8 cellular contexts compared by ENCODE assay signal in the genomic region with DNA sequence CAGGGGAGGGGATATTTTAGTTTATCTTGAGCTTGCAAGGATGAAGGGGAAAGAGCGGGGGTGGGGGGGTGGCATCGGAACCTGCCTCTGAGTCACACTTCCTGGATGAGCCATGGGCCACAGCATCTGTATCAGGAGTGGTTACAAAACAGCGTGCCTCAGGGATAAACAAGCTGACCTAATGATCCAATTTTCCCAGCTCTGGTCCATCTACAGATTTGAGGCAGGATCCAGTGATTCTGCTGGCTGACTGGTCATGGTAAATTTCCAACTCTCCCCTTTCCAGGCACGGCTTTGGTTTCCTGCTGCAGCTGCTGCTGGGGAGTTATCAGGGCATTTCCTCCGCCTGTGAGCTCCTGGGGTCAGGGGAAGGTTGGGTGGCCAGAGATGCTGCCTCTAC. TPM values are rescaled to one million over a fixed set of nuclear protein-coding genes. Genes with fewer than 3 reads are reported as not detected.
A peak's percentile ranks its signal among the peaks of the same experiment; 100 is the strongest.
DNase-seq lines count a peak whose midpoint lies in the region; ATAC-seq, FAIRE-seq and TF ChIP-seq lines count a peak whose summit lies in the region.

No MANE protein-coding gene starts in this region.

- TF ChIP-seq EP300 in HepG2 (IDR thresholded peaks at IDR 0.05; ENCODE audit: low read depth in 2 of 2, low read length in 2 of 2), result peak in 1 of 2 experiments; percentile 51; a peak in 1 of 4 replicates
- no peak for TF ChIP-seq EP300 in HepG2 (CRISPR knock-in tag; IDR thresholded peaks at IDR 0.05; ENCODE audit: borderline replicate concordance)
- no peak for TF ChIP-seq EP300 in transverse colon (IDR thresholded peaks at IDR 0.05; ENCODE audit: low read depth)

- no peak for TF ChIP-seq CTCF in CD8-positive, alpha-beta T cell (IDR thresholded peaks at IDR 0.05)
- TF ChIP-seq CTCF in RWPE2 (IDR thresholded peaks at IDR 0.05; ENCODE audit: poor library complexity, severe bottlenecking) (no peak), HepG2 (CRISPR knock-in tag; IDR thresholded peaks at IDR 0.05) (no peak), transverse colon (IDR thresholded peaks at IDR 0.05) (no peak)

- WGBS in HepG2 (ENCODE audit: low lambda C conversion rate), result 58% methylated on average over 5 of the region's 5 CpGs
- WGBS in transverse colon (ENCODE audit: low coverage in 1 of 2), 2 donors, result 47% methylated on average over 5 of the region's 5 CpGs; no CpG with 5 or more reads in 1 of the 2 donors

- H3K4me1 Mint-ChIP-seq in CD8-positive, alpha-beta T cell (ENCODE audit: low read depth), result peaks cover 44% of the 10 kb centered on the region
- peaks cover 48% of the 10 kb centered on the region for H3K4me1 Mint-ChIP-seq in activated naive CD8-positive, alpha-beta T cell (ENCODE audit: low read depth)

- H3K27me3 Mint-ChIP-seq in CD8-positive, alpha-beta T cell (ENCODE audit: low read depth), result no peaks in the 10 kb centered on the region
- H3K27me3 Mint-ChIP-seq in activated naive CD8-positive, alpha-beta T cell, result no peaks in the 10 kb centered on the region

- H4K20me1 ChIP-seq in HepG2 (ENCODE audit: insufficient read depth, low read length), result no peaks in the 10 kb centered on the region

- no peak overlapping the region for H2AFZ ChIP-seq in HepG2 (ENCODE audit: low read length)

- H3K27ac Mint-ChIP-seq in CD8-positive, alpha-beta T cell, result peak overlapping the region; percentile 41
- H3K27ac Mint-ChIP-seq in activated naive CD8-positive, alpha-beta T cell, result peak overlapping the region; percentile 76

- intact Hi-C loops in CD8-positive, alpha-beta T cell (cut with DNase I, micrococcal nuclease), result no loop called here
- intact Hi-C loops in HepG2 (cut with micrococcal nuclease; ENCODE audit: unreplicated experiment) (no loop called here), transverse colon (cut with DNase I; ENCODE audit: low total_unique reads) (no loop called here)

- no peak for TF ChIP-seq POLR2A in HepG2 (IDR thresholded peaks at IDR 0.05; ENCODE audit: insufficient read depth in 1 of 2, low read depth in 2 of 2, low read length in 2 of 2)
- TF ChIP-seq POLR2A in transverse colon (IDR thresholded peaks at IDR 0.05), result no peak

- POLR2A ChIA-PET in CD8-positive, alpha-beta T cell (lab: Charles Lee), result interaction anchor here (0.7 to 1.4 kb wide), 6 partner anchors 9 to 111 kb away, joined by 3 to 8 read pairs (median 4); no protein-coding TSS in a partner anchor
- POLR2A ChIA-PET in HepG2 (lab: Yijun Ruan, JAX), result interaction anchor here (0.7 to 2.5 kb wide), 5 partner anchors 12 to 19 kb away, joined by 3 to 20 read pairs (median 5); no protein-coding TSS in a partner anchor

- TF ChIP-seq RAD21 in HepG2 (CRISPR knock-in tag; IDR thresholded peaks at IDR 0.05), result no peak

- FAIRE-seq in HepG2 (lab: Jason Lieb, UNC), result no peak

- no peak overlapping the region for H3K9ac ChIP-seq in HepG2 (ENCODE audit: insufficient read depth, low read depth, low read length)

- in situ Hi-C loops in HepG2 (cut with HindIII; ENCODE audit: extremely low pct_ligation_motif_present, low pct_unique_long_range_greater_than_20kb) (no loop called here), transverse colon (cut with MboI; ENCODE audit: low pct_ligation_motif_present in 1 of 4, low pct_unique_long_range_greater_than_20kb in 1 of 4, low sequenced_read_pairs in 3 of 4) (loop anchor here in 1 of 4 donors (25.0 kb wide), 1 partner anchor 114 kb away; no protein-coding TSS in a partner anchor)

- no peak overlapping the region for H3K27ac ChIP-seq in CD8-positive, alpha-beta T cell (ENCODE audit: low read depth, low read length)
- H3K27ac ChIP-seq in RWPE2 (ENCODE audit: poor library complexity, severe bottlenecking) (peak overlapping the region; percentile 69), HepG2 (ENCODE audit: extremely low read length, insufficient read depth, low read length) (no peak overlapping the region), transverse colon (peak overlapping the region; percentile 30 to 50 (median 41))

- H3K4me1 ChIP-seq in CD8-positive, alpha-beta T cell (ENCODE audit: insufficient read depth, low read length), result peaks cover 28% of the 10 kb centered on the region
- H3K4me1 ChIP-seq in RWPE2 (ENCODE audit: insufficient read depth, poor library complexity, severe bottlenecking), result peaks cover 16% of the 10 kb centered on the region
- H3K4me1 ChIP-seq in HepG2 (ENCODE audit: insufficient read depth, low read length), result peaks cover 44% of the 10 kb centered on the region
- peaks cover 3 to 23% (median 15%) of the 10 kb centered on the region in 4 donors for H3K4me1 ChIP-seq in transverse colon

- peak in 6 of 7 experiments; percentile 52 to 74 (median 66) for DNase-seq in CD8-positive, alpha-beta T cell
- DNase-seq in RWPE2 (ENCODE audit: low spot score) (no peak), HepG2 (ENCODE audit: low spot score) (peak; percentile 71), transverse colon (peak; percentile 59), NCI-H1105 (lab: John Stamatoyannopoulos, UW) (no peak)

- no TSS peak for BruUV-seq in HepG2 (replicated peaks; lab: Mats Ljungman, UMichigan)

- H3K4me3 ChIP-seq in CD8-positive, alpha-beta T cell (ENCODE audit: low read depth, low read length), result no peak overlapping the region
- H3K4me3 ChIP-seq in RWPE2 (ENCODE audit: severe bottlenecking) (no peak overlapping the region), HepG2 (replicated peaks in 1 of 3; ENCODE audit: insufficient read depth in 1 of 3, low read depth in 2 of 3, low read length in 3 of 3) (no peak overlapping the region), transverse colon (no peak overlapping the region)

- no peaks in the 10 kb centered on the region for H3K36me3 ChIP-seq in CD8-positive, alpha-beta T cell (ENCODE audit: insufficient read depth, low read length)
- H3K36me3 ChIP-seq in RWPE2 (ENCODE audit: low read depth), result no peaks in the 10 kb centered on the region
- H3K36me3 ChIP-seq in HepG2 (replicated peaks in 1 of 2; ENCODE audit: control insufficient read depth in 1 of 2, insufficient read depth in 2 of 2, low read length in 2 of 2), result no peaks in the 10 kb centered on the region
- H3K36me3 ChIP-seq in transverse colon, result no peaks in the 10 kb centered on the region

- no peak for ATAC-seq in CD8-positive, alpha-beta T cell
- peak; percentile 80 for ATAC-seq in RWPE2 (ENCODE audit: low read depth)
- ATAC-seq in HepG2, result no peak
- ATAC-seq in HG03521 (IDR thresholded peaks at IDR 0.05; ENCODE audit: unreplicated experiment), result no peak
- no peak for ATAC-seq in GM21515 (IDR thresholded peaks at IDR 0.05; ENCODE audit: unreplicated experiment)

- no peak overlapping the region for H3K4me2 ChIP-seq in HepG2 (ENCODE audit: low read depth, low read length)

- no peaks in the 10 kb centered on the region for H3K27me3 ChIP-seq in CD8-positive, alpha-beta T cell (ENCODE audit: insufficient read depth, low read length)
- H3K27me3 ChIP-seq in RWPE2 (ENCODE audit: insufficient read depth, poor library complexity, severe bottlenecking), result no peaks in the 10 kb centered on the region
- H3K27me3 ChIP-seq in HepG2 (ENCODE audit: control insufficient read depth in 1 of 2, insufficient read depth in 2 of 2, low read length in 2 of 2), result no peaks in the 10 kb centered on the region; a peak in 1 of 5 replicates
- no peaks in the 10 kb centered on the region for H3K27me3 ChIP-seq in transverse colon

- peak overlapping the region; percentile 16 for H3K4me3 Mint-ChIP-seq in CD8-positive, alpha-beta T cell
- H3K4me3 Mint-ChIP-seq in activated naive CD8-positive, alpha-beta T cell, result peak overlapping the region; percentile 59

- H3K79me2 ChIP-seq in HepG2 (ENCODE audit: insufficient read depth, low read length), result peaks cover under 1% of the 10 kb centered on the region

- CTCF ChIA-PET in CD8-positive, alpha-beta T cell (lab: Charles Lee), result interaction anchor here (1.1 to 15.0 kb wide), 6 partner anchors 10 to 137 kb away, joined by 3 to 205 read pairs (median 4); no protein-coding TSS in a partner anchor
- CTCF ChIA-PET in HepG2 (lab: Yijun Ruan, JAX; ENCODE audit: low intra/inter-chr PET ratio, low total read pairs), result no interaction called here

- peaks cover 6% of the 10 kb centered on the region for H3K9me3 Mint-ChIP-seq in CD8-positive, alpha-beta T cell
- peaks cover 7% of the 10 kb centered on the region for H3K9me3 Mint-ChIP-seq in activated naive CD8-positive, alpha-beta T cell (ENCODE audit: low read depth)

- H3K36me3 Mint-ChIP-seq in CD8-positive, alpha-beta T cell, result no peaks in the 10 kb centered on the region
- H3K36me3 Mint-ChIP-seq in activated naive CD8-positive, alpha-beta T cell, result peaks cover 4% of the 10 kb centered on the region

- H3K9me3 ChIP-seq in CD8-positive, alpha-beta T cell (ENCODE audit: low read length), result no peaks in the 10 kb centered on the region
- H3K9me3 ChIP-seq in RWPE2 (ENCODE audit: severe bottlenecking), result no peaks in the 10 kb centered on the region
- peaks cover 14% of the 10 kb centered on the region for H3K9me3 ChIP-seq in HepG2 (ENCODE audit: low read length)
- peaks cover 0 to 9% of the 10 kb centered on the region in 2 donors for H3K9me3 ChIP-seq in transverse colon

TF ChIP-seq in HepG2, 621 proteins besides CTCF, POLR2A, EP300 and RAD21 (continues in another document):
- TF ChIP-seq FOXK1 (CRISPR knock-in tag; IDR thresholded peaks at IDR 0.05; ENCODE audit: borderline replicate concordance, low read depth), result peak; percentile 38; the same call in 1 of the 2 replicates

RNA-seq across cellular contexts. Expression of a gene that starts 4.8 kb away (rescaled TPM):
- total RNA-seq in CD8-positive, alpha-beta T cell, result 10 to 100 TPM; 25.0 to 25.6 TPM
- total RNA-seq in HepG2 (2016; rRNA removed; fragmentation: Illumina TruSeq; extraction: Trizol), result 23.3 and 29.9 TPM in 2 replicates
- 43.0 and 51.2 TPM in 2 replicates for total RNA-seq in HepG2 (2016; cell fraction: cytosol; rRNA removed; fragmentation: Illumina TruSeq; extraction: Trizol; ENCODE audit: low read depth)
- 21.4 and 28.1 TPM in 2 replicates for total RNA-seq in HepG2 (2016; cell fraction: insoluble cytoplasmic fraction; rRNA removed; fragmentation: Illumina TruSeq; extraction: Trizol)
- 50.7 and 67.7 TPM in 2 replicates for total RNA-seq in HepG2 (2016; cell fraction: membrane; rRNA removed; fragmentation: Illumina TruSeq; extraction: Trizol)
- 12.9 and 16.1 TPM in 2 replicates for total RNA-seq in HepG2 (2016; cell fraction: nucleus; rRNA removed; fragmentation: Illumina TruSeq; extraction: Trizol)
- 29.5 and 38.6 TPM in 2 replicates for polyA plus RNA-seq in HepG2 (2011; rRNA removed)
- polyA plus RNA-seq in HepG2 (2011; cell fraction: cytosol; rRNA removed), result 29.8 and 35.9 TPM in 2 replicates
- 54.3 and 60.0 TPM in 2 replicates for polyA plus RNA-seq in HepG2 (2011; cell fraction: nucleus; rRNA removed)
- 46.0 and 46.8 TPM in 2 replicates for polyA plus RNA-seq in HepG2 (2012)
- polyA plus RNA-seq in HepG2 (2016; cell fraction: cytosol; fragmentation: Illumina TruSeq; extraction: Trizol; ENCODE audit: low read depth), result 37.1 and 47.1 TPM in 2 replicates
- 24.6 and 35.5 TPM in 2 replicates for polyA plus RNA-seq in HepG2 (2016; cell fraction: insoluble cytoplasmic fraction; fragmentation: Illumina TruSeq; extraction: Trizol; ENCODE audit: low read depth)
- polyA plus RNA-seq in HepG2 (2016; cell fraction: membrane; fragmentation: Illumina TruSeq; extraction: Trizol; ENCODE audit: low read depth), result 54.6 and 65.1 TPM in 2 replicates
- polyA plus RNA-seq in HepG2 (2016; cell fraction: nucleus; fragmentation: Illumina TruSeq; extraction: Trizol; ENCODE audit: insufficient read depth, low read depth), result 30.3 and 35.7 TPM in 2 replicates
- 26.5 and 27.7 TPM in 2 replicates for polyA minus RNA-seq in HepG2 (2011; rRNA and poly(A)+ RNA removed; ENCODE audit: low replicate concordance)
- polyA minus RNA-seq in HepG2 (2011; cell fraction: cytosol; rRNA and poly(A)+ RNA removed), result 19.4 and 20.4 TPM in 2 replicates
- 12.6 and 15.5 TPM in 2 replicates for polyA minus RNA-seq in HepG2 (2011; cell fraction: nucleus; rRNA and poly(A)+ RNA removed)
- 100 to 1,000 TPM in 3 of 4 donors, 10 to 100 TPM in 1; 88.9 to 221 (median 129) TPM for total RNA-seq in transverse colon

Comparison
In these comparisons a context has a peak if more than half of its experiments do, and no peak if none do; other contexts are left out.
1. DNase-seq: peak in CD8-positive, alpha-beta T cell (6 of 7), HepG2 (single experiment) and transverse colon (single experiment); none in RWPE2 (single experiment) and NCI-H1105 (single experiment).
2. H3K27ac ChIP-seq: peak in RWPE2 (single experiment) and transverse colon (4 of 4); none in CD8-positive, alpha-beta T cell (single experiment) and HepG2 (single experiment).